Comparison of ENCODE assay signal across 1 cellular context in the genomic region with DNA sequence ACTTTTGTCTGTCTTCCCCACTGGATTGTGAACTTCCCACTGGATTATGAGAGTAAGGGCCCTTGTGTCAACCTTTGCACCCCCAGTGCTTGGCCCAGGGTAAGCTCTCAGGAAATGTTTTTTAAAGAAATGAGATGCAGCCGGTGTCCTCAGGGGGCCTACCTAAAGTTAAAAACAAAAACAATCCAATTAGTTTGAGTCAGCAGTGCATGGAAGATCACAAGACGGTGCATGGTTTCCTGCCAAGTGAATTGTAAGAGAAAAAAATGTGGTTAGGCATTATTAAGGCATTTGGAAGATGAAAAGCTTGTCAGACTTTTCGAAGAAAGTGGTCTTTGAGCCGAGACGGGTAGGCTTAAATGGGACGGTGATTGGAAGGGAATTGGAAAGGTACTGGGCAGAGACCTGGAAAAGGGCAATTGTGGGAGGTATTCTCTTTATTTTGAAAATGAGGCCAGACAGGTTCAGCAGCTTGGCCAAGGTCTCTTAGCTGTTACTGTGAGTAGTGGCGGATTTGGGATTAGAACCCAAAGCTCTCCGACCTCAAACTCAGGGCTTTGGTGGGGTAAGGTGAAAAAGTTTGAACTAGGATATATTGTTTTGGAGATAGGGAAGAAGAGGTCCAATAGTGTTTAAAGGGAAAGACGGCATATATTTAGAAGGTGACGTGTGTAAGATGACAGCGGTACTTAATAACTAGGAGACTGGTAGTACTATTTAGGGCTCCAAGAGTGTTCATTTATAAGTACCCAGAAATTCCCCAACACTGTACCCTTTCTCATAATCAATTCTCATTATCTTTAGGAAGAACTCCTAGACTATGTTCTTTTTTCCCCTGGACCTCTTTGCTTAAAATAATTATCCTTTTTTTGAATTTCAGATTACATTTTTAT.
TF ChIP-seq lines count a peak whose summit lies in the region.

No MANE protein-coding gene starts in this region.

TF ChIP-seq in K562, 482 proteins besides CTCF, POLR2A, EP300 and RAD21 (continued from another document and continues in another):
- TF ChIP-seq, protein P1, sequence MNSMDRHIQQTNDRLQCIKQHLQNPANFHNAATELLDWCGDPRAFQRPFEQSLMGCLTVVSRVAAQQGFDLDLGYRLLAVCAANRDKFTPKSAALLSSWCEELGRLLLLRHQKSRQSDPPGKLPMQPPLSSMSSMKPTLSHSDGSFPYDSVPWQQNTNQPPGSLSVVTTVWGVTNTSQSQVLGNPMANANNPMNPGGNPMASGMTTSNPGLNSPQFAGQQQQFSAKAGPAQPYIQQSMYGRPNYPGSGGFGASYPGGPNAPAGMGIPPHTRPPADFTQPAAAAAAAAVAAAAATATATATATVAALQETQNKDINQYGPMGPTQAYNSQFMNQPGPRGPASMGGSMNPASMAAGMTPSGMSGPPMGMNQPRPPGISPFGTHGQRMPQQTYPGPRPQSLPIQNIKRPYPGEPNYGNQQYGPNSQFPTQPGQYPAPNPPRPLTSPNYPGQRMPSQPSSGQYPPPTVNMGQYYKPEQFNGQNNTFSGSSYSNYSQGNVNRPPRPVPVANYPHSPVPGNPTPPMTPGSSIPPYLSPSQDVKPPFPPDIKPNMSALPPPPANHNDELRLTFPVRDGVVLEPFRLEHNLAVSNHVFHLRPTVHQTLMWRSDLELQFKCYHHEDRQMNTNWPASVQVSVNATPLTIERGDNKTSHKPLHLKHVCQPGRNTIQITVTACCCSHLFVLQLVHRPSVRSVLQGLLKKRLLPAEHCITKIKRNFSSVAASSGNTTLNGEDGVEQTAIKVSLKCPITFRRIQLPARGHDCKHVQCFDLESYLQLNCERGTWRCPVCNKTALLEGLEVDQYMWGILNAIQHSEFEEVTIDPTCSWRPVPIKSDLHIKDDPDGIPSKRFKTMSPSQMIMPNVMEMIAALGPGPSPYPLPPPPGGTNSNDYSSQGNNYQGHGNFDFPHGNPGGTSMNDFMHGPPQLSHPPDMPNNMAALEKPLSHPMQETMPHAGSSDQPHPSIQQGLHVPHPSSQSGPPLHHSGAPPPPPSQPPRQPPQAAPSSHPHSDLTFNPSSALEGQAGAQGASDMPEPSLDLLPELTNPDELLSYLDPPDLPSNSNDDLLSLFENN (IDR thresholded peaks at IDR 0.05; ENCODE audit: low read depth in 2 of 2, low read length in 2 of 2) = no peak
- TF ChIP-seq, protein P2, sequence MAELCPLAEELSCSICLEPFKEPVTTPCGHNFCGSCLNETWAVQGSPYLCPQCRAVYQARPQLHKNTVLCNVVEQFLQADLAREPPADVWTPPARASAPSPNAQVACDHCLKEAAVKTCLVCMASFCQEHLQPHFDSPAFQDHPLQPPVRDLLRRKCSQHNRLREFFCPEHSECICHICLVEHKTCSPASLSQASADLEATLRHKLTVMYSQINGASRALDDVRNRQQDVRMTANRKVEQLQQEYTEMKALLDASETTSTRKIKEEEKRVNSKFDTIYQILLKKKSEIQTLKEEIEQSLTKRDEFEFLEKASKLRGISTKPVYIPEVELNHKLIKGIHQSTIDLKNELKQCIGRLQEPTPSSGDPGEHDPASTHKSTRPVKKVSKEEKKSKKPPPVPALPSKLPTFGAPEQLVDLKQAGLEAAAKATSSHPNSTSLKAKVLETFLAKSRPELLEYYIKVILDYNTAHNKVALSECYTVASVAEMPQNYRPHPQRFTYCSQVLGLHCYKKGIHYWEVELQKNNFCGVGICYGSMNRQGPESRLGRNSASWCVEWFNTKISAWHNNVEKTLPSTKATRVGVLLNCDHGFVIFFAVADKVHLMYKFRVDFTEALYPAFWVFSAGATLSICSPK (IDR thresholded peaks at IDR 0.05; ENCODE audit: borderline replicate concordance) = no peak
- TF ChIP-seq MTA2 (IDR thresholded peaks at IDR 0.05; ENCODE audit: low read depth) (no peak), ETS2 (tag; IDR thresholded peaks at IDR 0.05; ENCODE audit: borderline replicate concordance, poor library complexity, severe bottlenecking) (no peak), ZNF232 (CRISPR knock-in tag; IDR thresholded peaks at IDR 0.05) (no peak), BRD4 (IDR thresholded peaks at IDR 0.05) (no peak), POLR2AphosphoS5 (IDR thresholded peaks at IDR 0.05; ENCODE audit: control insufficient read depth, insufficient read depth, low read depth, low read length) (peak; percentile 35; the same call in 1 of the 2 replicates), CBX2 (IDR thresholded peaks at IDR 0.05; ENCODE audit: insufficient read depth, low read length, poor library complexity, severe bottlenecking) (no peak), ZNF384 (IDR thresholded peaks at IDR 0.05; ENCODE audit: low read depth, low read length) (no peak), XRCC5 (IDR thresholded peaks at IDR 0.05; ENCODE audit: low read depth, low read length) (0 out of 2 replicates have a peak, but pooled peaks have one; percentile 39), RBFOX2 (IDR thresholded peaks at IDR 0.05; ENCODE audit: low read depth, low read length) (0 out of 2 replicates have a peak, but pooled peaks have one; percentile 34), CREB1 (IDR thresholded peaks at IDR 0.05) (no peak), CREB1 (CRISPR knock-in tag; IDR thresholded peaks at IDR 0.05) (no peak), ZNF12 (CRISPR knock-in tag; IDR thresholded peaks at IDR 0.05) (no peak), BCL6 (CRISPR knock-in tag; IDR thresholded peaks at IDR 0.05) (no peak), PHTF2 (CRISPR knock-in tag; IDR thresholded peaks at IDR 0.05) (no peak), HMGN3 (IDR thresholded peaks at IDR 0.05; ENCODE audit: borderline replicate concordance, extremely low read depth, insufficient read length, low read depth, low read length) (no peak), YY1 (IDR thresholded peaks at IDR 0.05; ENCODE audit: borderline replicate concordance in 1 of 3, control insufficient read depth in 1 of 3, extremely low read depth in 1 of 3, insufficient read depth in 3 of 3, insufficient read length in 1 of 3, insufficient replicate concordance in 2 of 3, low read depth in 1 of 3, low read length in 2 of 3) (no peak), SAP30 (IDR thresholded peaks at IDR 0.05; ENCODE audit: borderline replicate concordance, insufficient read depth, low read depth, low read length, poor library complexity, severe bottlenecking) (no peak), DDX20 (tag; IDR thresholded peaks at IDR 0.05; ENCODE audit: low read depth) (no peak), POLR2B (IDR thresholded peaks at IDR 0.05; ENCODE audit: low read depth, partially characterized antibody) (peak; percentile 11), E2F3 (CRISPR knock-in tag; IDR thresholded peaks at IDR 0.05) (no peak), ZNF316 (IDR thresholded peaks at IDR 0.05) (peak; percentile 4; the same call in 1 of the 2 replicates), SIRT6 (IDR thresholded peaks at IDR 0.05; ENCODE audit: low read depth, low read length) (no peak), SREBF2 (CRISPR knock-in tag; IDR thresholded peaks at IDR 0.05) (no peak), SOX6 (IDR thresholded peaks at IDR 0.05) (no peak), FOXJ2 (tag; IDR thresholded peaks at IDR 0.05) (no peak), TCF3 (CRISPR knock-in tag; IDR thresholded peaks at IDR 0.05) (0 out of 2 replicates have a peak, but pooled peaks have one; percentile 5), FOSL1 (tag; conservative IDR thresholded peaks at IDR 0.05) (no peak), PML (IDR thresholded peaks at IDR 0.05; ENCODE audit: low read length) (no peak), CHD1 (IDR thresholded peaks at IDR 0.05; ENCODE audit: low read length) (no peak), KDM5B (IDR thresholded peaks at IDR 0.05; ENCODE audit: insufficient replicate concordance, low read depth, low read length) (peak; percentile 46)
- TF ChIP-seq, protein P3, sequence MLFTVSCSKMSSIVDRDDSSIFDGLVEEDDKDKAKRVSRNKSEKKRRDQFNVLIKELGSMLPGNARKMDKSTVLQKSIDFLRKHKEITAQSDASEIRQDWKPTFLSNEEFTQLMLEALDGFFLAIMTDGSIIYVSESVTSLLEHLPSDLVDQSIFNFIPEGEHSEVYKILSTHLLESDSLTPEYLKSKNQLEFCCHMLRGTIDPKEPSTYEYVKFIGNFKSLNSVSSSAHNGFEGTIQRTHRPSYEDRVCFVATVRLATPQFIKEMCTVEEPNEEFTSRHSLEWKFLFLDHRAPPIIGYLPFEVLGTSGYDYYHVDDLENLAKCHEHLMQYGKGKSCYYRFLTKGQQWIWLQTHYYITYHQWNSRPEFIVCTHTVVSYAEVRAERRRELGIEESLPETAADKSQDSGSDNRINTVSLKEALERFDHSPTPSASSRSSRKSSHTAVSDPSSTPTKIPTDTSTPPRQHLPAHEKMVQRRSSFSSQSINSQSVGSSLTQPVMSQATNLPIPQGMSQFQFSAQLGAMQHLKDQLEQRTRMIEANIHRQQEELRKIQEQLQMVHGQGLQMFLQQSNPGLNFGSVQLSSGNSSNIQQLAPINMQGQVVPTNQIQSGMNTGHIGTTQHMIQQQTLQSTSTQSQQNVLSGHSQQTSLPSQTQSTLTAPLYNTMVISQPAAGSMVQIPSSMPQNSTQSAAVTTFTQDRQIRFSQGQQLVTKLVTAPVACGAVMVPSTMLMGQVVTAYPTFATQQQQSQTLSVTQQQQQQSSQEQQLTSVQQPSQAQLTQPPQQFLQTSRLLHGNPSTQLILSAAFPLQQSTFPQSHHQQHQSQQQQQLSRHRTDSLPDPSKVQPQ (CRISPR knock-in tag; IDR thresholded peaks at IDR 0.05; ENCODE audit: borderline replicate concordance) = no peak
- TF ChIP-seq, protein P4, sequence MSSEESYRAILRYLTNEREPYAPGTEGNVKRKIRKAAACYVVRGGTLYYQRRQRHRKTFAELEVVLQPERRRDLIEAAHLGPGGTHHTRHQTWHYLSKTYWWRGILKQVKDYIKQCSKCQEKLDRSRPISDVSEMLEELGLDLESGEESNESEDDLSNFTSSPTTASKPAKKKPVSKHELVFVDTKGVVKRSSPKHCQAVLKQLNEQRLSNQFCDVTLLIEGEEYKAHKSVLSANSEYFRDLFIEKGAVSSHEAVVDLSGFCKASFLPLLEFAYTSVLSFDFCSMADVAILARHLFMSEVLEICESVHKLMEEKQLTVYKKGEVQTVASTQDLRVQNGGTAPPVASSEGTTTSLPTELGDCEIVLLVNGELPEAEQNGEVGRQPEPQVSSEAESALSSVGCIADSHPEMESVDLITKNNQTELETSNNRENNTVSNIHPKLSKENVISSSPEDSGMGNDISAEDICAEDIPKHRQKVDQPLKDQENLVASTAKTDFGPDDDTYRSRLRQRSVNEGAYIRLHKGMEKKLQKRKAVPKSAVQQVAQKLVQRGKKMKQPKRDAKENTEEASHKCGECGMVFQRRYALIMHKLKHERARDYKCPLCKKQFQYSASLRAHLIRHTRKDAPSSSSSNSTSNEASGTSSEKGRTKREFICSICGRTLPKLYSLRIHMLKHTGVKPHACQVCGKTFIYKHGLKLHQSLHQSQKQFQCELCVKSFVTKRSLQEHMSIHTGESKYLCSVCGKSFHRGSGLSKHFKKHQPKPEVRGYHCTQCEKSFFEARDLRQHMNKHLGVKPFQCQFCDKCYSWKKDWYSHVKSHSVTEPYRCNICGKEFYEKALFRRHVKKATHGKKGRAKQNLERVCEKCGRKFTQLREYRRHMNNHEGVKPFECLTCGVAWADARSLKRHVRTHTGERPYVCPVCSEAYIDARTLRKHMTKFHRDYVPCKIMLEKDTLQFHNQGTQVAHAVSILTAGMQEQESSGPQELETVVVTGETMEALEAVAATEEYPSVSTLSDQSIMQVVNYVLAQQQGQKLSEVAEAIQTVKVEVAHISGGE (CRISPR knock-in tag; IDR thresholded peaks at IDR 0.05) = 0 out of 6 replicates have a peak, but pooled peaks of 2 of the 3 experiments have one; percentile 2 to 5
- TF ChIP-seq, protein P5, sequence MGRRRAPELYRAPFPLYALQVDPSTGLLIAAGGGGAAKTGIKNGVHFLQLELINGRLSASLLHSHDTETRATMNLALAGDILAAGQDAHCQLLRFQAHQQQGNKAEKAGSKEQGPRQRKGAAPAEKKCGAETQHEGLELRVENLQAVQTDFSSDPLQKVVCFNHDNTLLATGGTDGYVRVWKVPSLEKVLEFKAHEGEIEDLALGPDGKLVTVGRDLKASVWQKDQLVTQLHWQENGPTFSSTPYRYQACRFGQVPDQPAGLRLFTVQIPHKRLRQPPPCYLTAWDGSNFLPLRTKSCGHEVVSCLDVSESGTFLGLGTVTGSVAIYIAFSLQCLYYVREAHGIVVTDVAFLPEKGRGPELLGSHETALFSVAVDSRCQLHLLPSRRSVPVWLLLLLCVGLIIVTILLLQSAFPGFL (CRISPR knock-in tag; IDR thresholded peaks at IDR 0.05) = 0 out of 2 replicates have a peak, but pooled peaks have one; percentile 57
- TF ChIP-seq, protein P6, sequence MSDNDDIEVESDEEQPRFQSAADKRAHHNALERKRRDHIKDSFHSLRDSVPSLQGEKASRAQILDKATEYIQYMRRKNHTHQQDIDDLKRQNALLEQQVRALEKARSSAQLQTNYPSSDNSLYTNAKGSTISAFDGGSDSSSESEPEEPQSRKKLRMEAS (CRISPR knock-in tag; IDR thresholded peaks at IDR 0.05) = no peak
- TF ChIP-seq, protein P7, sequence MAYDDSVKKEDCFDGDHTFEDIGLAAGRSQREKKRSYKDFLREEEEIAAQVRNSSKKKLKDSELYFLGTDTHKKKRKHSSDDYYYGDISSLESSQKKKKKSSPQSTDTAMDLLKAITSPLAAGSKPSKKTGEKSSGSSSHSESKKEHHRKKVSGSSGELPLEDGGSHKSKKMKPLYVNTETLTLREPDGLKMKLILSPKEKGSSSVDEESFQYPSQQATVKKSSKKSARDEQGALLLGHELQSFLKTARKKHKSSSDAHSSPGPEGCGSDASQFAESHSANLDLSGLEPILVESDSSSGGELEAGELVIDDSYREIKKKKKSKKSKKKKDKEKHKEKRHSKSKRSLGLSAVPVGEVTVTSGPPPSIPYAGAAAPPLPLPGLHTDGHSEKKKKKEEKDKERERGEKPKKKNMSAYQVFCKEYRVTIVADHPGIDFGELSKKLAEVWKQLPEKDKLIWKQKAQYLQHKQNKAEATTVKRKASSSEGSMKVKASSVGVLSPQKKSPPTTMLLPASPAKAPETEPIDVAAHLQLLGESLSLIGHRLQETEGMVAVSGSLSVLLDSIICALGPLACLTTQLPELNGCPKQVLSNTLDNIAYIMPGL (CRISPR knock-in tag; IDR thresholded peaks at IDR 0.05) = 0 out of 2 replicates have a peak, but pooled peaks have one; percentile 30
- TF ChIP-seq, protein P8, sequence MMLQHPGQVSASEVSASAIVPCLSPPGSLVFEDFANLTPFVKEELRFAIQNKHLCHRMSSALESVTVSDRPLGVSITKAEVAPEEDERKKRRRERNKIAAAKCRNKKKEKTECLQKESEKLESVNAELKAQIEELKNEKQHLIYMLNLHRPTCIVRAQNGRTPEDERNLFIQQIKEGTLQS (IDR thresholded peaks at IDR 0.05) = no peak
- TF ChIP-seq, protein P8 (CRISPR knock-in tag; conservative IDR thresholded peaks at IDR 0.05) = 0 out of 2 replicates have a peak, but pooled peaks have one; percentile 12
